1 cellular context compared by ENCODE assay signal in genomic region chr15:38427380-38427779, GRCh38.
TF ChIP-seq lines count a peak whose summit lies in the region.

No MANE protein-coding gene starts in this region.

TF ChIP-seq in HCT116, 20 proteins besides CTCF, POLR2A, EP300 and RAD21 (continued from another document):
- TF ChIP-seq, protein P1, sequence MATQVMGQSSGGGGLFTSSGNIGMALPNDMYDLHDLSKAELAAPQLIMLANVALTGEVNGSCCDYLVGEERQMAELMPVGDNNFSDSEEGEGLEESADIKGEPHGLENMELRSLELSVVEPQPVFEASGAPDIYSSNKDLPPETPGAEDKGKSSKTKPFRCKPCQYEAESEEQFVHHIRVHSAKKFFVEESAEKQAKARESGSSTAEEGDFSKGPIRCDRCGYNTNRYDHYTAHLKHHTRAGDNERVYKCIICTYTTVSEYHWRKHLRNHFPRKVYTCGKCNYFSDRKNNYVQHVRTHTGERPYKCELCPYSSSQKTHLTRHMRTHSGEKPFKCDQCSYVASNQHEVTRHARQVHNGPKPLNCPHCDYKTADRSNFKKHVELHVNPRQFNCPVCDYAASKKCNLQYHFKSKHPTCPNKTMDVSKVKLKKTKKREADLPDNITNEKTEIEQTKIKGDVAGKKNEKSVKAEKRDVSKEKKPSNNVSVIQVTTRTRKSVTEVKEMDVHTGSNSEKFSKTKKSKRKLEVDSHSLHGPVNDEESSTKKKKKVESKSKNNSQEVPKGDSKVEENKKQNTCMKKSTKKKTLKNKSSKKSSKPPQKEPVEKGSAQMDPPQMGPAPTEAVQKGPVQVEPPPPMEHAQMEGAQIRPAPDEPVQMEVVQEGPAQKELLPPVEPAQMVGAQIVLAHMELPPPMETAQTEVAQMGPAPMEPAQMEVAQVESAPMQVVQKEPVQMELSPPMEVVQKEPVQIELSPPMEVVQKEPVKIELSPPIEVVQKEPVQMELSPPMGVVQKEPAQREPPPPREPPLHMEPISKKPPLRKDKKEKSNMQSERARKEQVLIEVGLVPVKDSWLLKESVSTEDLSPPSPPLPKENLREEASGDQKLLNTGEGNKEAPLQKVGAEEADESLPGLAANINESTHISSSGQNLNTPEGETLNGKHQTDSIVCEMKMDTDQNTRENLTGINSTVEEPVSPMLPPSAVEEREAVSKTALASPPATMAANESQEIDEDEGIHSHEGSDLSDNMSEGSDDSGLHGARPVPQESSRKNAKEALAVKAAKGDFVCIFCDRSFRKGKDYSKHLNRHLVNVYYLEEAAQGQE (IDR thresholded peaks at IDR 0.05; ENCODE audit: low read depth): no peak
- TF ChIP-seq FOSL1 (IDR thresholded peaks at IDR 0.05; ENCODE audit: low read depth): no peak
- no peak for TF ChIP-seq YY1 (IDR thresholded peaks at IDR 0.05; ENCODE audit: extremely low read depth, insufficient replicate concordance, low read depth, low read length)
- no peak for TF ChIP-seq EGR1 (IDR thresholded peaks at IDR 0.05; ENCODE audit: low read depth)
- no peak for TF ChIP-seq ZFX (IDR thresholded peaks at IDR 0.05)
